ENCODE assay signal across 8 cellular contexts in genomic region chr9:19379283-19379682, GRCh38. TPM values are rescaled to one million over a fixed set of nuclear protein-coding genes. Genes with fewer than 3 reads are reported as not detected.
DNase-seq lines count a peak whose midpoint lies in the region; ATAC-seq lines count a peak whose summit lies in the region.

No MANE protein-coding gene starts in this region.

- peaks cover 61% of the 10 kb centered on the region for H3K4me1 Mint-ChIP-seq in activated T-helper 1 cell treated with anti-CD3 and anti-CD28 coated beads, Interleukin-12 subunit alpha, Interleukin-12 subunit beta, Interleukin-2, Interleukin-4 antibody, amounts not matched to agents 30 ng/mL and 10 ng/mL and 1 ng/mL, durations not matched to agents 14 hours and 24 hours and 36 hours (ENCODE audit: low read depth)

- DNase-seq in NCI-H748 (lab: John Stamatoyannopoulos, UW; ENCODE audit: unreplicated experiment) (peak; percentile 39), NCI-H748 treated with DMSO at 0.1 percent for 48 hours (lab: John Stamatoyannopoulos, UW) (no peak), NCI-H2227 treated with DMSO at 0.1 percent for 48 hours (lab: John Stamatoyannopoulos, UW) (no peak), foreskin melanocyte (no peak)
- no peak for DNase-seq in activated T-helper 1 cell treated with anti-CD3 and anti-CD28 coated beads, Interleukin-12 subunit alpha, Interleukin-12 subunit beta, Interleukin-2, Interleukin-4 antibody, amounts not matched to agents 30 ng/mL and 10 ng/mL and 1 ng/mL, durations not matched to agents 14 hours and 24 hours and 36 hours (ENCODE audit: low spot score)

- peaks cover 58% of the 10 kb centered on the region for H3K36me3 Mint-ChIP-seq in activated T-helper 1 cell treated with anti-CD3 and anti-CD28 coated beads, Interleukin-12 subunit alpha, Interleukin-12 subunit beta, Interleukin-2, Interleukin-4 antibody, amounts not matched to agents 30 ng/mL and 10 ng/mL and 1 ng/mL, durations not matched to agents 14 hours and 24 hours and 36 hours (ENCODE audit: low read depth)

- peaks cover 22 to 40% of the 10 kb centered on the region in 2 donors for H3K36me3 ChIP-seq in stomach smooth muscle (ENCODE audit: control insufficient read depth in 2 of 2, insufficient read depth in 2 of 2, low read length in 2 of 2)

- peak overlapping the region; percentile 98 for H3K4me3 Mint-ChIP-seq in activated T-helper 1 cell treated with anti-CD3 and anti-CD28 coated beads, Interleukin-12 subunit alpha, Interleukin-12 subunit beta, Interleukin-2, Interleukin-4 antibody, amounts not matched to agents 30 ng/mL and 10 ng/mL and 1 ng/mL, durations not matched to agents 14 hours and 24 hours and 36 hours

- peak overlapping the region; percentile 98 for H3K27ac Mint-ChIP-seq in activated T-helper 1 cell treated with anti-CD3 and anti-CD28 coated beads, Interleukin-12 subunit alpha, Interleukin-12 subunit beta, Interleukin-2, Interleukin-4 antibody, amounts not matched to agents 30 ng/mL and 10 ng/mL and 1 ng/mL, durations not matched to agents 14 hours and 24 hours and 36 hours

- no peaks in the 10 kb centered on the region for H3K9me3 Mint-ChIP-seq in activated T-helper 1 cell treated with anti-CD3 and anti-CD28 coated beads, Interleukin-12 subunit alpha, Interleukin-12 subunit beta, Interleukin-2, Interleukin-4 antibody, amounts not matched to agents 30 ng/mL and 10 ng/mL and 1 ng/mL, durations not matched to agents 14 hours and 24 hours and 36 hours

- peak overlapping the region; percentile 98 for H3K4me3 ChIP-seq in iPS-18c (ENCODE audit: insufficient read depth, low read depth, low read length)
- H3K4me3 ChIP-seq in stomach smooth muscle (ENCODE audit: low read length in 2 of 2) = peak overlapping the region; percentile 86 to 95

- H3K9me3 ChIP-seq in iPS-18c (ENCODE audit: control insufficient read depth, insufficient read depth, low read length) = no peaks in the 10 kb centered on the region
- H3K9me3 ChIP-seq in stomach smooth muscle (ENCODE audit: control insufficient read depth in 2 of 2, low read length in 2 of 2) = no peaks in the 10 kb centered on the region

- no peaks in the 10 kb centered on the region for H3K27me3 ChIP-seq in stomach smooth muscle (ENCODE audit: control insufficient read depth in 1 of 2, insufficient read depth in 2 of 2, low read length in 2 of 2)

- H3K9ac ChIP-seq in stomach smooth muscle (ENCODE audit: low read length in 2 of 2) = peak overlapping the region; percentile 91 to 96

- no peaks in the 10 kb centered on the region for H3K27me3 Mint-ChIP-seq in activated T-helper 1 cell treated with anti-CD3 and anti-CD28 coated beads, Interleukin-12 subunit alpha, Interleukin-12 subunit beta, Interleukin-2, Interleukin-4 antibody, amounts not matched to agents 30 ng/mL and 10 ng/mL and 1 ng/mL, durations not matched to agents 14 hours and 24 hours and 36 hours (ENCODE audit: insufficient read depth)

- ATAC-seq in HG02571 (IDR thresholded peaks at IDR 0.05; ENCODE audit: unreplicated experiment) = no peak

- intact Hi-C loops in activated T-helper 1 cell treated with anti-CD3 and anti-CD28 coated beads, Interleukin-12 subunit alpha, Interleukin-12 subunit beta, Interleukin-2, Interleukin-4 antibody, amounts not matched to agents 30 ng/mL and 10 ng/mL and 1 ng/mL, durations not matched to agents 14 hours and 24 hours and 36 hours (cut with micrococcal nuclease) = no loop called here

- H3K27ac ChIP-seq in stomach smooth muscle (ENCODE audit: low read length) = peak overlapping the region; percentile 84

- peaks cover 4% of the 10 kb centered on the region for H3K4me1 ChIP-seq in stomach smooth muscle (ENCODE audit: control insufficient read depth, insufficient read depth, low read length)

RNA-seq across cellular contexts. Expression of gene RPS6, which starts 0.8 kb away (rescaled TPM):
- total RNA-seq in activated T-helper 1 cell treated with anti-CD3 and anti-CD28 coated beads, Interleukin-12 subunit alpha, Interleukin-12 subunit beta, Interleukin-2, Interleukin-4 antibody, amounts not matched to agents 30 ng/mL and 10 ng/mL and 1 ng/mL, durations not matched to agents 14 hours and 24 hours and 36 hours = 2,052 and 2,078 TPM in 2 replicates

RNA-seq across cellular contexts. Expression of gene ACER2, which starts 29.5 kb away (rescaled TPM):
- 1.3 and 1.4 TPM in 2 replicates for total RNA-seq in activated T-helper 1 cell treated with anti-CD3 and anti-CD28 coated beads, Interleukin-12 subunit alpha, Interleukin-12 subunit beta, Interleukin-2, Interleukin-4 antibody, amounts not matched to agents 30 ng/mL and 10 ng/mL and 1 ng/mL, durations not matched to agents 14 hours and 24 hours and 36 hours
